Comparison of ENCODE assay signal across 1 cellular context in genomic region chr11:65958774-65959420, GRCh38.
TF ChIP-seq lines count a peak whose summit lies in the region.

No MANE protein-coding gene starts in this region.

TF ChIP-seq in HepG2, 621 proteins besides CTCF, POLR2A, EP300 and RAD21:
- TF ChIP-seq SMAD3 (CRISPR knock-in tag; IDR thresholded peaks at IDR 0.05) (no peak), ZFP37 (CRISPR knock-in tag; IDR thresholded peaks at IDR 0.05; ENCODE audit: borderline replicate concordance) (no peak), ZBTB33 (CRISPR knock-in tag; IDR thresholded peaks at IDR 0.05) (peak; percentile 76; the same call in 1 of the 2 replicates)
